8 cellular contexts compared by ENCODE assay signal in genomic region chr3:49553320-49553689, GRCh38. TPM values are rescaled to one million over a fixed set of nuclear protein-coding genes. Genes with fewer than 3 reads are reported as not detected.
DNase-seq lines count a peak whose midpoint lies in the region; ATAC-seq and TF ChIP-seq lines count a peak whose summit lies in the region.

No MANE protein-coding gene starts in this region.

- peak overlapping the region; percentile 45 for H3K4me3 ChIP-seq in cardiac muscle cell
- peak overlapping the region; percentile 53 to 83 for H3K4me3 ChIP-seq in tibial artery

- DNase-seq in cardiac muscle cell (ENCODE audit: low read depth in 1 of 2, low spot score in 1 of 2) (peak in 1 of 2 donors; percentile 62), Right ventricle myocardium inferior (ENCODE audit: missing footprints) (no peak), iris pigment epithelial cell (ENCODE audit: low read depth) (peak; percentile 69), tibial artery (no peak), NCI-H1436 treated with DMSO at 0.1 percent for 48 hours (lab: John Stamatoyannopoulos, UW) (no peak)
- DNase-seq in activated CD8-positive, alpha-beta T cell treated with anti-CD3 and anti-CD28 coated beads for 36 hours, result no peak
- DNase-seq in activated CD4-positive, CD25-positive, alpha-beta regulatory T cell treated with anti-CD3 and anti-CD28 coated beads, Interleukin-2, amount 50 U/mL, for 72 hours, result no peak

- H3K36me3 ChIP-seq in cardiac muscle cell (no peaks in the 10 kb centered on the region), tibial artery (no peaks in the 10 kb centered on the region)

- ATAC-seq in Right ventricle myocardium inferior (no peak), GM21381 (IDR thresholded peaks at IDR 0.05; ENCODE audit: unreplicated experiment) (no peak)
- no peak for ATAC-seq in activated CD8-positive, alpha-beta T cell treated with anti-CD3 and anti-CD28 coated beads for 36 hours

- peak overlapping the region; percentile 90 for H3K4me3 Mint-ChIP-seq in activated CD8-positive, alpha-beta T cell treated with anti-CD3 and anti-CD28 coated beads for 36 hours

- H3K27ac ChIP-seq in cardiac muscle cell (peak overlapping the region; percentile 84), tibial artery (no peak overlapping the region)

- H3K27me3 Mint-ChIP-seq in activated CD8-positive, alpha-beta T cell treated with anti-CD3 and anti-CD28 coated beads for 36 hours, result peaks cover 16% of the 10 kb centered on the region

- intact Hi-C loops in Right ventricle myocardium inferior (cut with DNase I) (loop anchor here (5.0 kb wide), 1 partner anchor 94 kb away; no protein-coding TSS in a partner anchor), tibial artery (cut with DNase I; ENCODE audit: low total_unique reads) (no loop called here)
- intact Hi-C loops in activated CD8-positive, alpha-beta T cell treated with anti-CD3 and anti-CD28 coated beads for 36 hours (cut with micrococcal nuclease), result no loop called here

- H3K9me3 Mint-ChIP-seq in activated CD8-positive, alpha-beta T cell treated with anti-CD3 and anti-CD28 coated beads for 36 hours, result no peaks in the 10 kb centered on the region

- H3K4me1 ChIP-seq in cardiac muscle cell (ENCODE audit: low read depth) (peaks cover 11% of the 10 kb centered on the region), tibial artery (peaks cover 3 to 19% (median 17%) of the 10 kb centered on the region in 4 donors)

- POLR2A ChIA-PET in activated CD8-positive, alpha-beta T cell treated with anti-CD3 and anti-CD28 coated beads for 36 hours (lab: Charles Lee), result interaction anchor here (2.9 kb wide), 1 partner anchor 13 kb away, joined by 12 read pairs; no protein-coding TSS in a partner anchor

- H3K27me3 ChIP-seq in cardiac muscle cell, result peaks cover 11% of the 10 kb centered on the region
- H3K27me3 ChIP-seq in tibial artery, result peaks cover 0 to 6% of the 10 kb centered on the region in 2 donors

- H3K36me3 Mint-ChIP-seq in activated CD8-positive, alpha-beta T cell treated with anti-CD3 and anti-CD28 coated beads for 36 hours (ENCODE audit: low read depth), result no peaks in the 10 kb centered on the region

- H3K4me1 Mint-ChIP-seq in activated CD8-positive, alpha-beta T cell treated with anti-CD3 and anti-CD28 coated beads for 36 hours (ENCODE audit: low read depth), result peaks cover 12% of the 10 kb centered on the region

- TF ChIP-seq CTCF in cardiac muscle cell (IDR thresholded peaks at IDR 0.05; ENCODE audit: low read depth, low read length) (no peak), tibial artery (IDR thresholded peaks at IDR 0.05) (no peak)
- no peak for TF ChIP-seq CTCF in activated CD8-positive, alpha-beta T cell treated with anti-CD3 and anti-CD28 coated beads for 36 hours (IDR thresholded peaks at IDR 0.05)

- H3K27ac Mint-ChIP-seq in activated CD8-positive, alpha-beta T cell treated with anti-CD3 and anti-CD28 coated beads for 36 hours, result peak overlapping the region; percentile 32

- H3K9me3 ChIP-seq in cardiac muscle cell (ENCODE audit: low read depth), result no peaks in the 10 kb centered on the region
- no peaks in the 10 kb centered on the region for H3K9me3 ChIP-seq in tibial artery

- CTCF ChIA-PET in activated CD8-positive, alpha-beta T cell treated with anti-CD3 and anti-CD28 coated beads for 36 hours (lab: Charles Lee), result interaction anchor here (1.2 to 6.9 kb wide), 2 partner anchors 13 to 382 kb away, joined by 4 to 57 read pairs; partner anchors contain the start of gene KLHDC8B

RNA-seq across cellular contexts. Expression of gene BSN, which starts 1.0 kb away (rescaled TPM):
- 1.9 and 2.1 TPM in 2 replicates for total RNA-seq in cardiac muscle cell
- polyA plus RNA-seq in cardiac muscle cell, result 1.2 and 1.6 TPM in 2 replicates
- total RNA-seq in Right ventricle myocardium inferior, result 0.27 TPM
- under 1 TPM; 0.09 TPM for total RNA-seq in activated CD8-positive, alpha-beta T cell treated with anti-CD3 and anti-CD28 coated beads for 36 hours
